In the genomic region with DNA sequence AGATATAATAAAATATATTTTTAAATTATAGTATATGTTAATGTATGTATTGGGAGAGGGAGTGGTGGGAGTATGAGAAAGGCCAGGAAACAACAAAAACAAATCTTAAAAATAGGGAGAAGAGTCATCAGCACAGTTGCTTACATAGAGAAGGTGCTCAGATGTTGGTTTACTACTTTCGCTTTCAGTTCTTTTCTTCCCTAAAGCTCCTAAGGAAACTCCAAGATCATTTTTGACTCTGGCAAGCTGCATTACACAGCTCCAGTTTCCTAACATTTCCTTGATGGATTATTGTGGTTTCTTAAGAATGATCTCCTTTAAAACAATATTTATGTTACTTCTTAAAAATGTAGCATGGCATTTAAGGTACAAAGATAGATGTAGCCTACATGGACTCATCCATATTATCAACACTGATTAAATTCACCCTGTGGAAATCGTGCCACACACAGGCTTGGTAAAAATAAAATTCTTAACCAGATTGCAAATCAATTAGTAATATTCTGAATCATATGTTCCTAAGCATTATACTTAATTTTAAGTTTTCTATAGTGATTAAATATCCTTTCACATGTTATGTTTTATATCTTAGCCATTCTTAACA, we compare ENCODE assay signal across 13 cellular contexts.
DNase-seq lines count a peak whose midpoint lies in the region; ATAC-seq and TF ChIP-seq lines count a peak whose summit lies in the region.
"Had no signal": no experiment of that assay in that cellular context is flagged by ENCODE, and none has a peak within 500 bp of the region (broad histone marks: within the 10 kb centered on the region; RNA-seq: fewer than 3 reads in every experiment).

No MANE protein-coding gene starts in this region.

- H3K27ac Mint-ChIP-seq in activated CD8-positive, alpha-beta T cell treated with anti-CD3 and anti-CD28 coated beads, Interleukin-2, amount 10 ng/mL, durations not matched to agents 7 days and 5 days, result no peak overlapping the region
- H3K27ac Mint-ChIP-seq in activated CD8-positive, alpha-beta T cell treated with anti-CD3 and anti-CD28 coated beads for 36 hours, result no peak overlapping the region
- H3K27ac Mint-ChIP-seq: naive thymus-derived CD8-positive, alpha-beta T cell had no signal

- no peaks in the 10 kb centered on the region for H3K27me3 ChIP-seq in stomach smooth muscle (ENCODE audit: control insufficient read depth in 1 of 2, insufficient read depth in 2 of 2, low read length in 2 of 2)
- H3K27me3 ChIP-seq: tibial nerve had no signal

- H3K36me3 ChIP-seq in stomach smooth muscle (ENCODE audit: control insufficient read depth in 2 of 2, insufficient read depth in 2 of 2, low read length in 2 of 2), result no peaks in the 10 kb centered on the region
- H3K36me3 ChIP-seq: tibial nerve had no signal

- no peaks in the 10 kb centered on the region for H3K27me3 Mint-ChIP-seq in activated CD8-positive, alpha-beta T cell treated with anti-CD3 and anti-CD28 coated beads, Interleukin-2, amount 10 ng/mL, durations not matched to agents 7 days and 5 days (ENCODE audit: low read depth)
- no peaks in the 10 kb centered on the region for H3K27me3 Mint-ChIP-seq in activated CD8-positive, alpha-beta T cell treated with anti-CD3 and anti-CD28 coated beads for 36 hours

- no peaks in the 10 kb centered on the region for H3K4me1 ChIP-seq in stomach smooth muscle (ENCODE audit: control insufficient read depth, insufficient read depth, low read length)

- H3K9me3 Mint-ChIP-seq in activated CD8-positive, alpha-beta T cell treated with anti-CD3 and anti-CD28 coated beads, Interleukin-2, amount 10 ng/mL, durations not matched to agents 7 days and 5 days (ENCODE audit: insufficient read depth), result no peaks in the 10 kb centered on the region
- no peaks in the 10 kb centered on the region for H3K9me3 Mint-ChIP-seq in activated CD8-positive, alpha-beta T cell treated with anti-CD3 and anti-CD28 coated beads for 36 hours

- intact Hi-C loops in activated CD8-positive, alpha-beta T cell treated with anti-CD3 and anti-CD28 coated beads for 36 hours (cut with micrococcal nuclease), result no loop called here

- peaks cover 9% of the 10 kb centered on the region for H3K36me3 Mint-ChIP-seq in activated CD8-positive, alpha-beta T cell treated with anti-CD3 and anti-CD28 coated beads, Interleukin-2, amount 10 ng/mL, durations not matched to agents 7 days and 5 days (ENCODE audit: low read depth)
- H3K36me3 Mint-ChIP-seq in activated CD8-positive, alpha-beta T cell treated with anti-CD3 and anti-CD28 coated beads for 36 hours (ENCODE audit: low read depth), result no peaks in the 10 kb centered on the region

- H3K4me3 ChIP-seq in fibroblast of pulmonary artery (replicated peaks; ENCODE audit: low read depth, low read length), result peak overlapping the region; percentile 24
- H3K4me3 ChIP-seq in stomach smooth muscle (ENCODE audit: low read length in 2 of 2), result peak overlapping the region; percentile 44 to 52
- H3K4me3 ChIP-seq: SK-N-MC, tibial nerve had no signal

- H3K4me1 Mint-ChIP-seq in activated CD8-positive, alpha-beta T cell treated with anti-CD3 and anti-CD28 coated beads, Interleukin-2, amount 10 ng/mL, durations not matched to agents 7 days and 5 days (ENCODE audit: low read depth), result peaks cover 32% of the 10 kb centered on the region
- peaks cover 20% of the 10 kb centered on the region for H3K4me1 Mint-ChIP-seq in activated CD8-positive, alpha-beta T cell treated with anti-CD3 and anti-CD28 coated beads for 36 hours (ENCODE audit: low read depth)

- no peak for DNase-seq in activated CD8-positive, alpha-beta T cell treated with anti-CD3 and anti-CD28 coated beads, Interleukin-2, amount 10 ng/mL, durations not matched to agents 7 days and 5 days
- DNase-seq in activated CD8-positive, alpha-beta T cell treated with anti-CD3 and anti-CD28 coated beads for 36 hours, result no peak
- DNase-seq in RPMI7951 (ENCODE audit: low read depth), result peak; percentile 68
- peak; percentile 45 for DNase-seq in fibroblast of pulmonary artery (ENCODE audit: low read depth)
- DNase-seq in medulla oblongata (ENCODE audit: extremely low spot score), result no peak
- no peak for DNase-seq in T1000 (lab: John Stamatoyannopoulos, UW)
- no peak for DNase-seq in NCI-H524 (lab: John Stamatoyannopoulos, UW)
- DNase-seq: naive thymus-derived CD8-positive, alpha-beta T cell; NCI-H2107; stimulated activated CD4-positive, alpha-beta T cell treated with anti-CD3 and anti-CD28 coated beads, Interleukin-4, amount 100 ng/mL, for 4 hours had no signal

- peak overlapping the region; percentile 5 to 30 for H3K9ac ChIP-seq in stomach smooth muscle (ENCODE audit: low read length in 2 of 2)

- POLR2A ChIA-PET in activated CD8-positive, alpha-beta T cell treated with anti-CD3 and anti-CD28 coated beads, Interleukin-2, amount 10 ng/mL, durations not matched to agents 7 days and 5 days (lab: Charles Lee), result no interaction called here
- POLR2A ChIA-PET in activated CD8-positive, alpha-beta T cell treated with anti-CD3 and anti-CD28 coated beads for 36 hours (lab: Charles Lee), result no interaction called here

- H3K9me3 ChIP-seq in stomach smooth muscle (ENCODE audit: control insufficient read depth in 2 of 2, low read length in 2 of 2), result no peaks in the 10 kb centered on the region

- H3K27ac ChIP-seq in stomach smooth muscle (ENCODE audit: low read length), result no peak overlapping the region
- H3K27ac ChIP-seq: SK-N-MC, tibial nerve had no signal

- H3K4me3 Mint-ChIP-seq in activated CD8-positive, alpha-beta T cell treated with anti-CD3 and anti-CD28 coated beads, Interleukin-2, amount 10 ng/mL, durations not matched to agents 7 days and 5 days, result peak overlapping the region; percentile 1
- no peak overlapping the region for H3K4me3 Mint-ChIP-seq in activated CD8-positive, alpha-beta T cell treated with anti-CD3 and anti-CD28 coated beads for 36 hours

- TF ChIP-seq CTCF in activated CD8-positive, alpha-beta T cell treated with anti-CD3 and anti-CD28 coated beads for 36 hours (IDR thresholded peaks at IDR 0.05), result no peak
- no peak for TF ChIP-seq CTCF in fibroblast of pulmonary artery (IDR thresholded peaks at IDR 0.05; ENCODE audit: low read length, missing control alignments)

- no peak for ATAC-seq in activated CD8-positive, alpha-beta T cell treated with anti-CD3 and anti-CD28 coated beads, Interleukin-2, amount 10 ng/mL, durations not matched to agents 7 days and 5 days
- ATAC-seq in activated CD8-positive, alpha-beta T cell treated with anti-CD3 and anti-CD28 coated beads for 36 hours, result no peak
- ATAC-seq: naive thymus-derived CD8-positive, alpha-beta T cell had no signal

- CTCF ChIA-PET in activated CD8-positive, alpha-beta T cell treated with anti-CD3 and anti-CD28 coated beads, Interleukin-2, amount 10 ng/mL, durations not matched to agents 7 days and 5 days (lab: Charles Lee), result interaction anchor here (0.9 kb wide), 1 partner anchor 20 kb away, joined by 3 read pairs; no protein-coding TSS in a partner anchor
- CTCF ChIA-PET in activated CD8-positive, alpha-beta T cell treated with anti-CD3 and anti-CD28 coated beads for 36 hours (lab: Charles Lee), result no interaction called here

Comparison
In these comparisons a context has a peak if more than half of its experiments do, and no peak if none do; other contexts are left out.
1. DNase-seq: peak in RPMI7951 (single experiment) and fibroblast of pulmonary artery (single experiment); none in activated CD8-positive, alpha-beta T cell treated with anti-CD3 and anti-CD28 coated beads, Interleukin-2, amount 10 ng/mL, durations not matched to agents 7 days and 5 days (single experiment), activated CD8-positive, alpha-beta T cell treated with anti-CD3 and anti-CD28 coated beads for 36 hours (single experiment), medulla oblongata (single experiment), T1000 (single experiment) and NCI-H524 (0 of 2).